In the genomic region with DNA sequence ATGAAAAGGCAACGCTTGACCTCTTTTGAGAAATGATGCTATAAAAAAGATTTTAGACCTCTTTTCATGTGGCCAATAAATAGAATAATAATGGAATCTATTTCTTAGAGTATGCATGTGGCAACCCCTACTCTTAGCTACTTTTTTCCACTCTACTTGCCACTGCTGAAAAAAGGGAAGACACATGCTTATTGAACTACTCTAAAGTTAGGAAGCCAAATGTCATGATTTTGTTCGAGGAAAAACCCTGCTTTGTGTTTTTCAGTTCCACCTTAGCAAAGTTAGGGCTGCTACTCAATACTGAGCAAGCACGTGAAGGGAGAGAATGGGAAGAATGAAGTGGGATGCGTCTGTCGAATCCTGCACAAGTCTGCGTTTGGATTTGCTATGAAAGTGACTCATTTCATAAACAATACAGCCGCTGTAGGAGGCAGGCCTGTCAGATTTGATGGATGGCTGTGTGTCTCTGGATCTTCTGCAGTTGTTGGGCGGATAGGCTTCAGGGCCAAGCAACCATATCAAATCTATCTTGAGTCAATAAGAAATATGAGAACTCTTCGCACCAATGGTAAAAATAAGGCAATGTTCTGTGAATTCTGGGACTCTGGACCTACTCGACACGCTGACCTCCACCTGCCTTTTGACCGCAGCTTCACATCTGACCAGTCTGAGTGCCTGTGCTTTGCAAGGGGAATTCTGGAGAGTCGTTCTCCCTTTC, we compare ENCODE assay signal across 1 cellular context.
TF ChIP-seq lines count a peak whose summit lies in the region.

No MANE protein-coding gene starts in this region.

TF ChIP-seq in GM12878, 131 proteins besides CTCF, POLR2A, EP300 and RAD21:
- TF ChIP-seq, protein P1, sequence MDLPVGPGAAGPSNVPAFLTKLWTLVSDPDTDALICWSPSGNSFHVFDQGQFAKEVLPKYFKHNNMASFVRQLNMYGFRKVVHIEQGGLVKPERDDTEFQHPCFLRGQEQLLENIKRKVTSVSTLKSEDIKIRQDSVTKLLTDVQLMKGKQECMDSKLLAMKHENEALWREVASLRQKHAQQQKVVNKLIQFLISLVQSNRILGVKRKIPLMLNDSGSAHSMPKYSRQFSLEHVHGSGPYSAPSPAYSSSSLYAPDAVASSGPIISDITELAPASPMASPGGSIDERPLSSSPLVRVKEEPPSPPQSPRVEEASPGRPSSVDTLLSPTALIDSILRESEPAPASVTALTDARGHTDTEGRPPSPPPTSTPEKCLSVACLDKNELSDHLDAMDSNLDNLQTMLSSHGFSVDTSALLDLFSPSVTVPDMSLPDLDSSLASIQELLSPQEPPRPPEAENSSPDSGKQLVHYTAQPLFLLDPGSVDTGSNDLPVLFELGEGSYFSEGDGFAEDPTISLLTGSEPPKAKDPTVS (IDR thresholded peaks at IDR 0.05; ENCODE audit: low read depth, low read length): no peak
- TF ChIP-seq, protein P2, sequence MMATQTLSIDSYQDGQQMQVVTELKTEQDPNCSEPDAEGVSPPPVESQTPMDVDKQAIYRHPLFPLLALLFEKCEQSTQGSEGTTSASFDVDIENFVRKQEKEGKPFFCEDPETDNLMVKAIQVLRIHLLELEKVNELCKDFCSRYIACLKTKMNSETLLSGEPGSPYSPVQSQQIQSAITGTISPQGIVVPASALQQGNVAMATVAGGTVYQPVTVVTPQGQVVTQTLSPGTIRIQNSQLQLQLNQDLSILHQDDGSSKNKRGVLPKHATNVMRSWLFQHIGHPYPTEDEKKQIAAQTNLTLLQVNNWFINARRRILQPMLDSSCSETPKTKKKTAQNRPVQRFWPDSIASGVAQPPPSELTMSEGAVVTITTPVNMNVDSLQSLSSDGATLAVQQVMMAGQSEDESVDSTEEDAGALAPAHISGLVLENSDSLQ (IDR thresholded peaks at IDR 0.05): peak; percentile 62
- no peak for TF ChIP-seq SPI1 (IDR thresholded peaks at IDR 0.05; ENCODE audit: borderline replicate concordance, insufficient read depth, low read depth, low read length)
- TF ChIP-seq, protein P3, sequence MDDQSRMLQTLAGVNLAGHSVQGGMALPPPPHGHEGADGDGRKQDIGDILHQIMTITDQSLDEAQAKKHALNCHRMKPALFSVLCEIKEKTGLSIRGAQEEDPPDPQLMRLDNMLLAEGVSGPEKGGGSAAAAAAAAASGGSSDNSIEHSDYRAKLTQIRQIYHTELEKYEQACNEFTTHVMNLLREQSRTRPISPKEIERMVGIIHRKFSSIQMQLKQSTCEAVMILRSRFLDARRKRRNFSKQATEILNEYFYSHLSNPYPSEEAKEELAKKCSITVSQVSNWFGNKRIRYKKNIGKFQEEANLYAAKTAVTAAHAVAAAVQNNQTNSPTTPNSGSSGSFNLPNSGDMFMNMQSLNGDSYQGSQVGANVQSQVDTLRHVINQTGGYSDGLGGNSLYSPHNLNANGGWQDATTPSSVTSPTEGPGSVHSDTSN (IDR thresholded peaks at IDR 0.05; ENCODE audit: insufficient replicate concordance, low read depth, low read length): peak; percentile 75
- no peak for TF ChIP-seq GABPA (IDR thresholded peaks at IDR 0.05; ENCODE audit: low read depth)
- no peak for TF ChIP-seq MTA3 (IDR thresholded peaks at IDR 0.05; ENCODE audit: borderline replicate concordance, low read length)
- TF ChIP-seq, protein P4, sequence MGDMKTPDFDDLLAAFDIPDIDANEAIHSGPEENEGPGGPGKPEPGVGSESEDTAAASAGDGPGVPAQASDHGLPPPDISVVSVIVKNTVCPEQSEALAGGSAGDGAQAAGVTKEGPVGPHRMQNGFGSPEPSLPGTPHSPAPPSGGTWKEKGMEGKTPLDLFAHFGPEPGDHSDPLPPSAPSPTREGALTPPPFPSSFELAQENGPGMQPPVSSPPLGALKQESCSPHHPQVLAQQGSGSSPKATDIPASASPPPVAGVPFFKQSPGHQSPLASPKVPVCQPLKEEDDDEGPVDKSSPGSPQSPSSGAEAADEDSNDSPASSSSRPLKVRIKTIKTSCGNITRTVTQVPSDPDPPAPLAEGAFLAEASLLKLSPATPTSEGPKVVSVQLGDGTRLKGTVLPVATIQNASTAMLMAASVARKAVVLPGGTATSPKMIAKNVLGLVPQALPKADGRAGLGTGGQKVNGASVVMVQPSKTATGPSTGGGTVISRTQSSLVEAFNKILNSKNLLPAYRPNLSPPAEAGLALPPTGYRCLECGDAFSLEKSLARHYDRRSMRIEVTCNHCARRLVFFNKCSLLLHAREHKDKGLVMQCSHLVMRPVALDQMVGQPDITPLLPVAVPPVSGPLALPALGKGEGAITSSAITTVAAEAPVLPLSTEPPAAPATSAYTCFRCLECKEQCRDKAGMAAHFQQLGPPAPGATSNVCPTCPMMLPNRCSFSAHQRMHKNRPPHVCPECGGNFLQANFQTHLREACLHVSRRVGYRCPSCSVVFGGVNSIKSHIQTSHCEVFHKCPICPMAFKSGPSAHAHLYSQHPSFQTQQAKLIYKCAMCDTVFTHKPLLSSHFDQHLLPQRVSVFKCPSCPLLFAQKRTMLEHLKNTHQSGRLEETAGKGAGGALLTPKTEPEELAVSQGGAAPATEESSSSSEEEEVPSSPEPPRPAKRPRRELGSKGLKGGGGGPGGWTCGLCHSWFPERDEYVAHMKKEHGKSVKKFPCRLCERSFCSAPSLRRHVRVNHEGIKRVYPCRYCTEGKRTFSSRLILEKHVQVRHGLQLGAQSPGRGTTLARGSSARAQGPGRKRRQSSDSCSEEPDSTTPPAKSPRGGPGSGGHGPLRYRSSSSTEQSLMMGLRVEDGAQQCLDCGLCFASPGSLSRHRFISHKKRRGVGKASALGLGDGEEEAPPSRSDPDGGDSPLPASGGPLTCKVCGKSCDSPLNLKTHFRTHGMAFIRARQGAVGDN (IDR thresholded peaks at IDR 0.05): no peak
TF ChIP-seq in GM12878: peak in this region for 2.
